Comparison of ENCODE assay signal across 8 cellular contexts in the genomic region with DNA sequence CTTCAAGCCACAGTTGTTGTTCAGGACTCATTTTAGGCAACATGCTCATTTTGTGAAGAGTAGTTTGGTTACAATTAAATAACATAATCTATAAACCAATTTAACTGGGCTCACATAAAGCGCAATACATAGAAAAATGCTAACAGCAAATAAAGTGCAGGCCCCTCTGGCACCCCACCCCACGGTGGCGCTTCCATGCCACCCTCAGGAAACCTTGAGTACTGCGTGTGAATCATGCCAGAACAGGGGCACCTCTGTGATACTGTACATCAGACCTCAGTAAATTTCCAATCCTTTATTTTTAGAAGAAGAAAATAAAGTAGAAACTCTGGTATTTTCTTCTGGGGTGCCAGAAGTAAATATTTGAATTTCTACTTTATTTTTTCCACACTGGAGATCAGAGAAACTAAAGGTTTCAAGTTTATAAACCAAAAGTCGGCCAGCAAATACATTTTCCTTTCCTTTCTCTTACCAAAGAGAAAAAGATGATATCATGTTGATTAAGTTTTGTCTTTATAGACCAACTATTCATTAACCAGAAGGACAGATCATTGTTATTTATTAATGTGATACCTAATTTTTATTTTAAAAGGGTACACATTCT.
A peak's percentile ranks its signal among the peaks of the same experiment; 100 is the strongest.
DNase-seq lines count a peak whose midpoint lies in the region; TF ChIP-seq lines count a peak whose summit lies in the region.

No MANE protein-coding gene starts in this region.

- no peak overlapping the region for H3K18ac ChIP-seq in mesendoderm (ENCODE audit: low read length)

- H3K4me1 ChIP-seq in HEK293 (ENCODE audit: control insufficient read depth, insufficient read depth, low read length) (peaks cover 2% of the 10 kb centered on the region; the same call in 1 of the 2 replicates), mesendoderm (ENCODE audit: control insufficient read depth, low read depth, low read length) (peaks cover 2% of the 10 kb centered on the region)

- H2BK5ac ChIP-seq in mesendoderm (ENCODE audit: low read length) = no peak overlapping the region

- no peak overlapping the region for H2BK15ac ChIP-seq in mesendoderm (replicated peaks; ENCODE audit: low read depth)

- no peaks in the 10 kb centered on the region for H3K9me3 ChIP-seq in HEK293 (ENCODE audit: control insufficient read depth, insufficient read depth, low read depth, low read length)

- no peak overlapping the region for H3K56ac ChIP-seq in mesendoderm (ENCODE audit: low read length)

- no peak overlapping the region for H3K23ac ChIP-seq in mesendoderm (ENCODE audit: low read length)

- no peaks in the 10 kb centered on the region for H3K36me3 ChIP-seq in GM06990 (ENCODE audit: control insufficient read depth, insufficient read depth, low read length)
- H3K36me3 ChIP-seq in HEK293 (ENCODE audit: control insufficient read depth in 2 of 2, insufficient read depth in 1 of 2, low read length in 2 of 2) = no peaks in the 10 kb centered on the region
- H3K36me3 ChIP-seq in mesendoderm (ENCODE audit: control insufficient read depth, insufficient read depth, low read length) = no peaks in the 10 kb centered on the region

- H3K27ac ChIP-seq in HEK293 (ENCODE audit: extremely low read depth, low read depth, low read length) (no peak overlapping the region), mesendoderm (ENCODE audit: low read depth, low read length) (no peak overlapping the region)

- no CpG with 5 or more reads among the region's 5 CpGs for WGBS in mesendoderm (ENCODE audit: extremely low coverage, insufficient coverage, low lambda C conversion rate)

- H3K4ac ChIP-seq in mesendoderm (ENCODE audit: low read depth, low read length) = no peak overlapping the region

- H2BK120ac ChIP-seq in mesendoderm (ENCODE audit: low read depth, low read length) = no peak overlapping the region

- H4K8ac ChIP-seq in mesendoderm (ENCODE audit: low read depth, low read length) = no peak overlapping the region

- H3K27me3 ChIP-seq in GM06990 (replicated peaks; ENCODE audit: control insufficient read depth, insufficient read depth, low read length) (no peaks in the 10 kb centered on the region), mesendoderm (ENCODE audit: insufficient read depth, low read length, poor library complexity) (no peaks in the 10 kb centered on the region)

- TF ChIP-seq CTCF in AG04449 (IDR thresholded peaks at IDR 0.05; ENCODE audit: insufficient read depth, low read length, missing control alignments) = peak; percentile 76
- peak; percentile 62 for TF ChIP-seq CTCF in GM06990 (IDR thresholded peaks at IDR 0.05; ENCODE audit: insufficient read depth, low read length, poor library complexity, severe bottlenecking)
- TF ChIP-seq CTCF in HEK293 (tag by site-specific recombination; IDR thresholded peaks at IDR 0.05) = no peak; the same call in 1 of the 2 replicates

- H2AK5ac ChIP-seq in mesendoderm (ENCODE audit: low read length) = no peak overlapping the region

- no peak overlapping the region for H3K4me3 ChIP-seq in AG04449 (ENCODE audit: low read depth, low read length)
- H3K4me3 ChIP-seq in GM06990 (replicated peaks; ENCODE audit: low read depth, low read length) = no peak overlapping the region
- H3K4me3 ChIP-seq in HEK293 (ENCODE audit: low read depth, low read length) = no peak overlapping the region
- no peak overlapping the region for H3K4me3 ChIP-seq in mesendoderm (ENCODE audit: low read length)

- H3K79me1 ChIP-seq in mesendoderm (ENCODE audit: low read length) = no peaks in the 10 kb centered on the region

- CTCF ChIA-PET in AG04449 (lab: Yijun Ruan, JAX) = interaction anchor here (0.6 to 2.3 kb wide), 6 partner anchors 9 to 916 kb away, joined by 3 to 14 read pairs (median 6); no protein-coding TSS in a partner anchor
- CTCF ChIA-PET in HEK293 (lab: Yijun Ruan, JAX) = interaction anchor here (0.6 to 0.7 kb wide), 8 partner anchors 29 to 1408 kb away, joined by 3 to 4 read pairs (median 4); no protein-coding TSS in a partner anchor

- no peak overlapping the region for H3K9ac ChIP-seq in mesendoderm (ENCODE audit: low read length)

- H3K79me2 ChIP-seq in mesendoderm (ENCODE audit: control insufficient read depth, insufficient read depth, low read length) = no peaks in the 10 kb centered on the region

- DNase-seq in AG04449 (ENCODE audit: low read depth, low spot score) (no peak), GM06990 (ENCODE audit: extremely low read depth, insufficient read length) (peak; percentile 2), NCI-H1105 (lab: John Stamatoyannopoulos, UW) (peak; percentile 5), astrocyte of the hippocampus (ENCODE audit: low read depth, low spot score) (peak; percentile 57), mesendoderm (peak; percentile 41), DMS153 (lab: John Stamatoyannopoulos, UW) (no peak)
- DNase-seq in activated CD4-positive, CD25-positive, alpha-beta regulatory T cell (lab: John Stamatoyannopoulos, UW) = no peak

- H3K4me2 ChIP-seq in mesendoderm (ENCODE audit: low read length) = no peak overlapping the region

- no peak overlapping the region for H4K5ac ChIP-seq in mesendoderm (ENCODE audit: low read length)

- POLR2A ChIA-PET in AG04449 (lab: Yijun Ruan, JAX) (no interaction called here), HEK293 (lab: Yijun Ruan, JAX) (no interaction called here)

TF ChIP-seq in HEK293, 187 proteins besides CTCF, POLR2A, EP300 and RAD21:
- TF ChIP-seq ZNF654 (tag by site-specific recombination; IDR thresholded peaks at IDR 0.05; ENCODE audit: low read depth) (peak; percentile 57), SP3 (tag by site-specific recombination; IDR thresholded peaks at IDR 0.05) (no peak)
TF ChIP-seq in HEK293: peak in this region for 1.

Comparison
In these comparisons a context has a peak if more than half of its experiments do, and no peak if none do; other contexts are left out.
1. DNase-seq: peak in GM06990 (single experiment), NCI-H1105 (single experiment), astrocyte of the hippocampus (single experiment) and mesendoderm (single experiment); none in AG04449 (single experiment), activated CD4-positive, CD25-positive, alpha-beta regulatory T cell (0 of 4) and DMS153 (single experiment).